ENCODE assay signal across 18 cellular contexts in genomic region chr2:99422599-99422998, GRCh38.
DNase-seq lines count a peak whose midpoint lies in the region; ATAC-seq and TF ChIP-seq lines count a peak whose summit lies in the region.
"Had no signal": no experiment of that assay in that cellular context is flagged by ENCODE, and none has a peak within 500 bp of the region (broad histone marks: within the 10 kb centered on the region; RNA-seq: fewer than 3 reads in every experiment).

No MANE protein-coding gene starts in this region.

- H3K4me3 ChIP-seq in gastrocnemius medialis: no peak overlapping the region
- H3K4me3 ChIP-seq: colonic mucosa, GM23248, prostate gland, testis had no signal

- H3K4me1 ChIP-seq in gastrocnemius medialis: peaks cover 8 to 15% of the 10 kb centered on the region in 2 donors
- H3K4me1 ChIP-seq: Caco-2, colonic mucosa, prostate gland, testis had no signal

- intact Hi-C loops in gastrocnemius medialis (cut with DNase I; ENCODE audit: low total_unique reads): no loop called here

- H3K27ac ChIP-seq in gastrocnemius medialis: peak overlapping the region; percentile 1 to 39 (median 24)
- H3K27ac ChIP-seq: colonic mucosa, prostate gland, testis had no signal

- no peaks in the 10 kb centered on the region for H3K27me3 ChIP-seq in gastrocnemius medialis
- H3K27me3 ChIP-seq: colonic mucosa, testis had no signal

- no peaks in the 10 kb centered on the region for H3K9me3 ChIP-seq in gastrocnemius medialis
- H3K9me3 ChIP-seq: Caco-2, colonic mucosa, prostate gland, testis had no signal

- in situ Hi-C loops in SK-MEL-5 (cut with HindIII; ENCODE audit: low pct_unique_long_range_greater_than_20kb, low sequenced_read_pairs) (no loop called here), gastrocnemius medialis (cut with MboI; ENCODE audit: low sequenced_read_pairs in 4 of 4) (no loop called here)

- peak; percentile 13 for DNase-seq in SK-MEL-5 (ENCODE audit: low read depth, low spot score)
- no peak for DNase-seq in gastrocnemius medialis
- DNase-seq in stimulated activated CD4-positive, alpha-beta T cell treated with anti-CD3 and anti-CD28 coated beads, Interleukin-2, amount 100 ng/mL, for 48 hours: no peak
- DNase-seq in NCI-H2227 (lab: John Stamatoyannopoulos, UW; ENCODE audit: unreplicated experiment): no peak
- DNase-seq: activated CD4-positive, alpha-beta T cell treated with anti-CD3 and anti-CD28 coated beads, Interleukin-2, amount 50 U/mL, for 48 hours; activated naive CD4-positive, alpha-beta T cell treated with anti-CD3 and anti-CD28 coated beads, Interleukin-2, amount 50 U/mL, for 16 hours; AML-193; Caco-2; colonic mucosa; GM23248; NCI-H187 treated with DMSO at 0.1 percent for 48 hours; nephron progenitor cell; stimulated activated CD8-positive, alpha-beta memory T cell treated with anti-CD3 and anti-CD28 coated beads, Interleukin-4, amount 100 ng/mL, for 48 hours; testis had no signal

- TF ChIP-seq POLR2A in gastrocnemius medialis (IDR thresholded peaks at IDR 0.05): no peak

- ATAC-seq in GM19372 (IDR thresholded peaks at IDR 0.05; ENCODE audit: low read depth, unreplicated experiment): peak; percentile 64
- ATAC-seq in HG02798 (IDR thresholded peaks at IDR 0.05; ENCODE audit: poor library complexity, unreplicated experiment): peak; percentile 67
- ATAC-seq in gastrocnemius medialis: peak; percentile 49 to 81
- no peak for ATAC-seq in GM18861 (IDR thresholded peaks at IDR 0.05; ENCODE audit: unreplicated experiment)

- no peak for TF ChIP-seq CTCF in gastrocnemius medialis (IDR thresholded peaks at IDR 0.05 in 4 of 5, conservative IDR thresholded peaks at IDR 0.05 in 1 of 5)

- H3K36me3 ChIP-seq in gastrocnemius medialis: peaks cover 0 to 46% of the 10 kb centered on the region in 2 donors
- H3K36me3 ChIP-seq: colonic mucosa, prostate gland had no signal
